Comparison of ENCODE assay signal across 24 cellular contexts in the genomic region with DNA sequence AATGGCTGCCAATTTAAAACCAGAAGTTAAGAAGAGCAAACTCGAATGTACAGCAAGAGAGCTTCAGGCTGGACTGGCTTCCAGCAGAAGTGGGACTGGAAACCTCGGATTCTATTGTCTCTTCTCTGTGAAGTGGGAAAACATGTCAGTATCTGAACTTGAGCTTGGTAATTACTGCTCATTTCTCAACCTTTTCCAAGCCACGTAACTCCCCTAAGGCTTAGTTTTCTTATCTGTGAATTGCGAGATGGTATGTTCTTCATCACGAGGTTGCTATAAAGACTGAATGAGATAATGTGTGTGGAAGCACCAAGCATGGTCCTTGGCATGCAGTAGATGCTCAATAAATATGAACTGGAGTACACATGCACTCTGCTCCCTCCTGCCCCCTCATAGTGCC.
A peak's percentile ranks its signal among the peaks of the same experiment; 100 is the strongest.
DNase-seq lines count a peak whose midpoint lies in the region; ATAC-seq and TF ChIP-seq lines count a peak whose summit lies in the region.
"Had no signal": no experiment of that assay in that cellular context is flagged by ENCODE, and none has a peak within 500 bp of the region (broad histone marks: within the 10 kb centered on the region; RNA-seq: fewer than 3 reads in every experiment).

No MANE protein-coding gene starts in this region.

- no peak overlapping the region for H3K4me3 ChIP-seq in SK-N-MC
- H3K4me3 ChIP-seq in fibroblast of villous mesenchyme (ENCODE audit: low read depth, low read length) = no peak overlapping the region
- no peak overlapping the region for H3K4me3 ChIP-seq in trophoblast cell (ENCODE audit: low read depth, low read length)
- H3K4me3 ChIP-seq: A549; BLaER1 treated with 17β-estradiol and CSF1 and Interleukin-3, amounts not matched to agents 10 nM and 100 nM; GM23338 had no signal

- H3K4me3 Mint-ChIP-seq in endothelial cell (ENCODE audit: unreplicated experiment) = no peak overlapping the region
- H3K4me3 Mint-ChIP-seq: CD14-positive monocyte; CD4-positive, alpha-beta T cell; CD8-positive, alpha-beta memory T cell; GM23338; H9; HFFc6 had no signal

- no peak for ATAC-seq in Right ventricle myocardium inferior
- ATAC-seq: A549, GM23338, HCT116 had no signal

- no peak overlapping the region for H2BK12ac ChIP-seq in trophoblast cell (ENCODE audit: low read length)

- no peak overlapping the region for H4K8ac ChIP-seq in trophoblast cell (ENCODE audit: low read depth, low read length)

- no peaks in the 10 kb centered on the region for H3K79me1 ChIP-seq in trophoblast cell (ENCODE audit: low read length)

- H3K79me2 ChIP-seq in trophoblast cell (ENCODE audit: control insufficient read depth, insufficient read depth, low read length, poor library complexity) = no peaks in the 10 kb centered on the region

- H3K18ac ChIP-seq in trophoblast cell (ENCODE audit: low read length) = no peak overlapping the region

- H3K14ac ChIP-seq in trophoblast cell (ENCODE audit: low read length) = no peak overlapping the region

- H4K12ac ChIP-seq in trophoblast cell (ENCODE audit: low read depth, low read length) = no peak overlapping the region

- H3K9me3 Mint-ChIP-seq in endothelial cell (ENCODE audit: unreplicated experiment) = no peaks in the 10 kb centered on the region
- H3K9me3 Mint-ChIP-seq: CD4-positive, alpha-beta T cell; GM23338; H9; HFFc6 had no signal

- H3K36me3 ChIP-seq in SK-N-MC (ENCODE audit: insufficient read depth, low read length) = no peaks in the 10 kb centered on the region
- H3K36me3 ChIP-seq in trophoblast cell (ENCODE audit: control insufficient read depth in 1 of 2, insufficient read depth in 2 of 2, low read length in 2 of 2) = no peaks in the 10 kb centered on the region
- H3K36me3 ChIP-seq: BE2C; BLaER1 treated with 17β-estradiol and CSF1 and Interleukin-3, amounts not matched to agents 10 nM and 100 nM had no signal

- H3K36me3 Mint-ChIP-seq in endothelial cell (ENCODE audit: low read depth, unreplicated experiment) = no peaks in the 10 kb centered on the region
- H3K36me3 Mint-ChIP-seq: CD14-positive monocyte; CD8-positive, alpha-beta memory T cell had no signal

- H3K27ac Mint-ChIP-seq in endothelial cell (ENCODE audit: unreplicated experiment) = no peak overlapping the region
- H3K27ac Mint-ChIP-seq: CD14-positive monocyte; CD4-positive, alpha-beta T cell; CD8-positive, alpha-beta memory T cell; GM23338; H9; HFFc6 had no signal

- DNase-seq in NCI-H226 (peak; percentile 47), SK-N-MC (ENCODE audit: low read depth, low spot score) (peak; percentile 47), fibroblast of villous mesenchyme (ENCODE audit: low read depth) (peak; percentile 30), trophoblast cell (peak; percentile 58 to 93), Right ventricle myocardium inferior (ENCODE audit: missing footprints) (no peak), NK-92 (lab: John Stamatoyannopoulos, UW; ENCODE audit: unreplicated experiment) (no peak), endothelial cell (ENCODE audit: low spot score) (no peak), DMS79 (lab: John Stamatoyannopoulos, UW) (no peak)
- DNase-seq: 8988T; ACHN; AML-193; BE2C; CD4-positive, alpha-beta T cell; CD8-positive, alpha-beta memory T cell; DMS 273 treated with DMSO at 0.1 percent for 48 hours; DMS79 treated with DMSO at 0.1 percent for 48 hours; GF-D8; H9; HFFc6 had no signal

- no peaks in the 10 kb centered on the region for H3K4me1 ChIP-seq in trophoblast cell (ENCODE audit: control insufficient read depth in 1 of 2, insufficient read depth in 2 of 2, low read length in 2 of 2)
- H3K4me1 ChIP-seq: A549; BE2C; BLaER1 treated with 17β-estradiol and CSF1 and Interleukin-3, amounts not matched to agents 10 nM and 100 nM had no signal

- no peak overlapping the region for H4K91ac ChIP-seq in trophoblast cell (ENCODE audit: low read depth, low read length)

- H3K4me1 Mint-ChIP-seq in endothelial cell (ENCODE audit: unreplicated experiment) = no peaks in the 10 kb centered on the region
- H3K4me1 Mint-ChIP-seq: CD14-positive monocyte; CD8-positive, alpha-beta memory T cell; H9 had no signal

- no peak overlapping the region for H3K4ac ChIP-seq in trophoblast cell (ENCODE audit: low read depth, low read length)

- intact Hi-C loops in Right ventricle myocardium inferior (cut with DNase I) = no loop called here

- H2AK5ac ChIP-seq in trophoblast cell (ENCODE audit: low read length) = no peak overlapping the region

- H3K27ac ChIP-seq in SK-N-MC = peak overlapping the region; percentile 44; the same call in 1 of the 2 replicates
- H3K27ac ChIP-seq in trophoblast cell (ENCODE audit: low read depth, low read length) = no peak overlapping the region
- H3K27ac ChIP-seq: A549; BLaER1 treated with 17β-estradiol and CSF1 and Interleukin-3, amounts not matched to agents 10 nM and 100 nM had no signal

- H3K4me2 ChIP-seq in trophoblast cell (ENCODE audit: low read length) = no peak overlapping the region
- H3K4me2 ChIP-seq: A549; BLaER1 treated with 17β-estradiol and CSF1 and Interleukin-3, amounts not matched to agents 10 nM and 100 nM; GM23338 had no signal

- no peak overlapping the region for H2BK5ac ChIP-seq in trophoblast cell (ENCODE audit: low read depth, low read length, poor library complexity)

- no peaks in the 10 kb centered on the region for H3K27me3 ChIP-seq in trophoblast cell (ENCODE audit: insufficient read depth, low read length)
- H3K27me3 ChIP-seq: BE2C; BLaER1 treated with 17β-estradiol and CSF1 and Interleukin-3, amounts not matched to agents 10 nM and 100 nM had no signal

- H3K9me3 ChIP-seq in SK-N-MC (ENCODE audit: low read depth, low read length) = no peaks in the 10 kb centered on the region
- H3K9me3 ChIP-seq in trophoblast cell (ENCODE audit: insufficient read depth, low read depth, low read length) = peaks cover 2% of the 10 kb centered on the region
- H3K9me3 ChIP-seq: A549; BE2C; BLaER1 treated with 17β-estradiol and CSF1 and Interleukin-3, amounts not matched to agents 10 nM and 100 nM had no signal

- WGBS in trophoblast cell (ENCODE audit: extremely low coverage, insufficient coverage, insufficient read length) = no CpG with 5 or more reads among the region's 5 CpGs

- no peak for TF ChIP-seq CTCF in fibroblast of villous mesenchyme (IDR thresholded peaks at IDR 0.05; ENCODE audit: insufficient read depth, low read depth, low read length)
- no peak for TF ChIP-seq CTCF in endothelial cell (IDR thresholded peaks at IDR 0.05; ENCODE audit: unreplicated experiment)

- H3K9ac ChIP-seq in SK-N-MC (ENCODE audit: insufficient read length) (no peak overlapping the region), trophoblast cell (ENCODE audit: low read length) (no peak overlapping the region)
- H3K9ac ChIP-seq: BLaER1 treated with 17β-estradiol and CSF1 and Interleukin-3, amounts not matched to agents 10 nM and 100 nM had no signal

- no peak overlapping the region for H2BK120ac ChIP-seq in trophoblast cell (ENCODE audit: insufficient read depth, low read length, poor library complexity)

- no peak overlapping the region for H2AFZ ChIP-seq in trophoblast cell (ENCODE audit: insufficient read depth, low read length, poor library complexity)
- H2AFZ ChIP-seq: GM23338 had no signal

- no peak overlapping the region for H3K23ac ChIP-seq in trophoblast cell (ENCODE audit: low read length)

- peaks cover 4% of the 10 kb centered on the region for H3K27me3 Mint-ChIP-seq in endothelial cell (ENCODE audit: unreplicated experiment)

Comparison
In these comparisons a context has a peak if more than half of its experiments do, and no peak if none do; other contexts are left out.
1. DNase-seq: peak in NCI-H226 (single experiment), SK-N-MC (single experiment), fibroblast of villous mesenchyme (single experiment) and trophoblast cell (2 of 2); none in Right ventricle myocardium inferior (single experiment), NK-92 (single experiment), endothelial cell (single experiment) and DMS79 (single experiment).